ENCODE assay signal across 20 cellular contexts in the genomic region with DNA sequence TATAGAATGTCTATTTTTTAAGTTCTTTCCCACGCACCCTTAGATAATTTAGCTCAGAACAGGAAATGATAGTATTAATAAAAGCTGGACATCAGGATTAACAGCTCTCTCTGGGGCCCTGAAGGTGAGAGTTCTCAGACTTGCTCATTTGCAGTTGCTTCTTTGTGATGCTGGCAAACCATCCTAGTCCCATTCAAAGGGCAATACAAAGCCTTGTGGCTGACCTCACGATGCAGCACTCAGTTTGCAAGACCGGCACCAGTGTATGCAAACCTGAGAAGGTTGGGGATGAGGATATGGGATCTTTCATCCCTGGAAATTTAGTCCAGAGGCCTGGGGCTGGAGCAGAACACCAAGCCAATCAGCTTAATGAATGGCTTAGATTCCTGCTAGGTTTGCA. TPM values are rescaled to one million over a fixed set of nuclear protein-coding genes. Genes with fewer than 3 reads are reported as not detected.
DNase-seq lines count a peak whose midpoint lies in the region; ATAC-seq and TF ChIP-seq lines count a peak whose summit lies in the region.
"Had no signal": no experiment of that assay in that cellular context is flagged by ENCODE, and none has a peak within 500 bp of the region (broad histone marks: within the 10 kb centered on the region; RNA-seq: fewer than 3 reads in every experiment).

No MANE protein-coding gene starts in this region.

- H3K4me1 Mint-ChIP-seq in immature natural killer cell, result peaks cover 34 to 46% of the 10 kb centered on the region in 2 donors
- H3K4me1 Mint-ChIP-seq in stimulated activated naive B cell treated with anti-CD40 and anti-IgM and Interleukin-4, amounts not matched to agents 10 μg/mL and 1 μg/mL and 100 μg/mL, for 72 hours, result peaks cover 44 to 45% of the 10 kb centered on the region in 2 donors

- H3K36me3 ChIP-seq in cardiac muscle cell, result peaks cover 29% of the 10 kb centered on the region
- H3K36me3 ChIP-seq in NT2/D1 (ENCODE audit: insufficient read depth, insufficient read length, low read length), result peaks cover 74% of the 10 kb centered on the region

- H3K27me3 ChIP-seq in cardiac muscle cell (no peaks in the 10 kb centered on the region), right cardiac atrium (ENCODE audit: control insufficient read depth, insufficient read depth) (no peaks in the 10 kb centered on the region), NT2/D1 (ENCODE audit: insufficient read depth, insufficient read length) (no peaks in the 10 kb centered on the region)
- H3K27me3 ChIP-seq: hepatocyte had no signal

- DNase-seq in cardiac muscle cell (ENCODE audit: low read depth in 1 of 2, low spot score in 1 of 2) (no peak), right cardiac atrium (no peak), NT2/D1 (ENCODE audit: low read depth, low spot score) (peak; percentile 30), immature natural killer cell (no peak), middle frontal gyrus (ENCODE audit: extremely low spot score, low spot score) (no peak), dermis blood vessel endothelial cell (no peak)
- no peak for DNase-seq in stimulated activated naive B cell treated with anti-CD40 and anti-IgM and Interleukin-4, amounts not matched to agents 10 μg/mL and 1 μg/mL and 100 μg/mL, for 72 hours
- DNase-seq: activated CD4-positive, alpha-beta T cell treated with anti-CD3 and anti-CD28 coated beads for 4 hours; activated naive CD8-positive, alpha-beta T cell treated with anti-CD3 and anti-CD28 coated beads for 36 hours; activated T-cell treated with anti-CD3 and anti-CD28 coated beads for 4 hours; effector memory CD4-positive, alpha-beta T cell; GF-D8; kidney; mesendoderm; NCI-H526 treated with DMSO at 0.1 percent for 48 hours; occipital lobe; stimulated activated CD4-positive, alpha-beta T cell treated with anti-CD3 and anti-CD28 coated beads, Interleukin-2, amount 100 ng/mL, for 24 hours had no signal

- H3K36me3 Mint-ChIP-seq in immature natural killer cell, result peaks cover 19 to 51% (median 25%) of the 10 kb centered on the region in 3 donors
- H3K36me3 Mint-ChIP-seq in stimulated activated naive B cell treated with anti-CD40 and anti-IgM and Interleukin-4, amounts not matched to agents 10 μg/mL and 1 μg/mL and 100 μg/mL, for 72 hours, result peaks cover 48 to 74% of the 10 kb centered on the region in 2 donors

- 73% methylated on average over 3 of the region's 3 CpGs for WGBS in right cardiac atrium

- TF ChIP-seq CTCF in cardiac muscle cell (IDR thresholded peaks at IDR 0.05; ENCODE audit: low read depth, low read length), result no peak

- ATAC-seq in right cardiac atrium (no peak), HG02970 (IDR thresholded peaks at IDR 0.05; ENCODE audit: low FRiP score, unreplicated experiment) (no peak)
- no peak for ATAC-seq in stimulated activated naive B cell treated with anti-CD40 and anti-IgM and Interleukin-4, amounts not matched to agents 10 μg/mL and 1 μg/mL and 100 μg/mL, for 72 hours (replicated peaks)
- ATAC-seq: sciatic nerve had no signal

- peaks cover 0 to 26% (median 24%) of the 10 kb centered on the region in 3 donors for H3K27me3 Mint-ChIP-seq in immature natural killer cell (ENCODE audit: low read depth in 3 of 3)
- no peaks in the 10 kb centered on the region for H3K27me3 Mint-ChIP-seq in stimulated activated naive B cell treated with anti-CD40 and anti-IgM and Interleukin-4, amounts not matched to agents 10 μg/mL and 1 μg/mL and 100 μg/mL, for 72 hours
- H3K27me3 Mint-ChIP-seq: activated naive CD8-positive, alpha-beta T cell treated with anti-CD3 and anti-CD28 coated beads for 36 hours had no signal

- intact Hi-C loops in right cardiac atrium (cut with DNase I), result no loop called here

- H3K4me1 ChIP-seq in cardiac muscle cell (ENCODE audit: low read depth) (no peaks in the 10 kb centered on the region), right cardiac atrium (ENCODE audit: control insufficient read depth, insufficient read depth, low read length) (no peaks in the 10 kb centered on the region), NT2/D1 (ENCODE audit: insufficient read depth, insufficient read length) (peaks cover 16% of the 10 kb centered on the region)

- H3K4me3 ChIP-seq in cardiac muscle cell (no peak overlapping the region), right cardiac atrium (ENCODE audit: low read length) (no peak overlapping the region), NT2/D1 (ENCODE audit: insufficient read length, low read depth) (no peak overlapping the region)
- H3K4me3 ChIP-seq: hepatocyte had no signal

- H3K4me3 Mint-ChIP-seq in immature natural killer cell, result no peak overlapping the region
- no peak overlapping the region for H3K4me3 Mint-ChIP-seq in stimulated activated naive B cell treated with anti-CD40 and anti-IgM and Interleukin-4, amounts not matched to agents 10 μg/mL and 1 μg/mL and 100 μg/mL, for 72 hours
- H3K4me3 Mint-ChIP-seq: activated naive CD8-positive, alpha-beta T cell treated with anti-CD3 and anti-CD28 coated beads for 36 hours had no signal

- H3K27ac Mint-ChIP-seq in immature natural killer cell, result peak overlapping the region; percentile 26 to 79 (median 70)
- H3K27ac Mint-ChIP-seq in stimulated activated naive B cell treated with anti-CD40 and anti-IgM and Interleukin-4, amounts not matched to agents 10 μg/mL and 1 μg/mL and 100 μg/mL, for 72 hours, result peak overlapping the region; percentile 31

- no peaks in the 10 kb centered on the region for H3K9me3 Mint-ChIP-seq in immature natural killer cell
- no peaks in the 10 kb centered on the region for H3K9me3 Mint-ChIP-seq in stimulated activated naive B cell treated with anti-CD40 and anti-IgM and Interleukin-4, amounts not matched to agents 10 μg/mL and 1 μg/mL and 100 μg/mL, for 72 hours
- H3K9me3 Mint-ChIP-seq: activated naive CD8-positive, alpha-beta T cell treated with anti-CD3 and anti-CD28 coated beads for 36 hours had no signal

- H3K9me3 ChIP-seq in cardiac muscle cell (ENCODE audit: low read depth) (no peaks in the 10 kb centered on the region), right cardiac atrium (ENCODE audit: control insufficient read depth, low read length) (no peaks in the 10 kb centered on the region), NT2/D1 (ENCODE audit: insufficient read depth, low read length) (no peaks in the 10 kb centered on the region)

- peak overlapping the region; percentile 40 for H3K27ac ChIP-seq in cardiac muscle cell
- H3K27ac ChIP-seq in right cardiac atrium (ENCODE audit: low read length), result no peak overlapping the region
- H3K27ac ChIP-seq: hepatocyte had no signal

- H3K9ac ChIP-seq in NT2/D1 (ENCODE audit: insufficient read length, low read depth), result no peak overlapping the region

RNA-seq across cellular contexts. Expression of a gene that starts 29.3 kb away (rescaled TPM):
- not detected in 2 replicates for total RNA-seq in cardiac muscle cell
- polyA plus RNA-seq in cardiac muscle cell, result not detected in 2 replicates
- not detected for total RNA-seq in right cardiac atrium
- polyA plus RNA-seq in right cardiac atrium, result not detected
- polyA plus RNA-seq in immature natural killer cell, result not detected
- total RNA-seq in dermis blood vessel endothelial cell, result not detected in 2 replicates
- total RNA-seq: activated naive CD8-positive, alpha-beta T cell treated with anti-CD3 and anti-CD28 coated beads for 36 hours; hepatocyte; kidney; sciatic nerve had no signal
- polyA plus RNA-seq: hepatocyte had no signal
